1 cellular context compared by ENCODE assay signal in the genomic region with DNA sequence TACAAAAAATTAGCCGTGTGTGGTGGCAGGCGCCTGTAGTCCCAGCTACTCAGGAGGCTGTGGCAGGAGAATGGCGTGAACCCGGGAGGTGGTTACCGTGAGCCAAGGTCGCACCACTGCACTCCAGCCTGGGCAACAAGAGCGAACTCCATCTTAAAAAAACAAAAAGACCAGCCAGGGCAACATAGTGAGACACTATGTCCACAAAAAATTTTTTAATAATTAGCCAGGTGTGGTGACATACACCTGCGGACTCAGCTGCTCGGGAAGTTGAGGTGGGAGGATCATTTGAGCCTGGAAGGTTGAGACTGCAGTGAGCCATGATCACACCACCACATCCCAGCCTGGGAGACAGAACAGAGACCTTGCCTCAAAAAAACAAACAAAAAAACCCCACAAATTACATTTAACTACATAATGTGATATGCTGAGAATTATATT.
TF ChIP-seq lines count a peak whose summit lies in the region.

No MANE protein-coding gene starts in this region.

TF ChIP-seq in HepG2, 621 proteins besides CTCF, POLR2A, EP300 and RAD21 (continues in another document):
- no peak for TF ChIP-seq ZNF335 (CRISPR knock-in tag; IDR thresholded peaks at IDR 0.05)
- no peak for TF ChIP-seq TCF7L2 (IDR thresholded peaks at IDR 0.05; ENCODE audit: low read depth, low read length)
- TF ChIP-seq, protein P1, sequence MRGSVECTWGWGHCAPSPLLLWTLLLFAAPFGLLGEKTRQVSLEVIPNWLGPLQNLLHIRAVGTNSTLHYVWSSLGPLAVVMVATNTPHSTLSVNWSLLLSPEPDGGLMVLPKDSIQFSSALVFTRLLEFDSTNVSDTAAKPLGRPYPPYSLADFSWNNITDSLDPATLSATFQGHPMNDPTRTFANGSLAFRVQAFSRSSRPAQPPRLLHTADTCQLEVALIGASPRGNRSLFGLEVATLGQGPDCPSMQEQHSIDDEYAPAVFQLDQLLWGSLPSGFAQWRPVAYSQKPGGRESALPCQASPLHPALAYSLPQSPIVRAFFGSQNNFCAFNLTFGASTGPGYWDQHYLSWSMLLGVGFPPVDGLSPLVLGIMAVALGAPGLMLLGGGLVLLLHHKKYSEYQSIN (CRISPR knock-in tag; IDR thresholded peaks at IDR 0.05; ENCODE audit: borderline replicate concordance) = no peak
- no peak for TF ChIP-seq ZC3H4 (CRISPR knock-in tag; IDR thresholded peaks at IDR 0.05; ENCODE audit: borderline replicate concordance)
- no peak for TF ChIP-seq SRSF1 (optimal IDR thresholded peaks at IDR 0.05; ENCODE audit: low read depth, low read length)
- TF ChIP-seq SMARCE1 (IDR thresholded peaks at IDR 0.05; ENCODE audit: borderline replicate concordance) = no peak
- TF ChIP-seq ZNF672 (CRISPR knock-in tag; IDR thresholded peaks at IDR 0.05) = no peak
- TF ChIP-seq, protein P2, sequence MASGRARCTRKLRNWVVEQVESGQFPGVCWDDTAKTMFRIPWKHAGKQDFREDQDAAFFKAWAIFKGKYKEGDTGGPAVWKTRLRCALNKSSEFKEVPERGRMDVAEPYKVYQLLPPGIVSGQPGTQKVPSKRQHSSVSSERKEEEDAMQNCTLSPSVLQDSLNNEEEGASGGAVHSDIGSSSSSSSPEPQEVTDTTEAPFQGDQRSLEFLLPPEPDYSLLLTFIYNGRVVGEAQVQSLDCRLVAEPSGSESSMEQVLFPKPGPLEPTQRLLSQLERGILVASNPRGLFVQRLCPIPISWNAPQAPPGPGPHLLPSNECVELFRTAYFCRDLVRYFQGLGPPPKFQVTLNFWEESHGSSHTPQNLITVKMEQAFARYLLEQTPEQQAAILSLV (CRISPR knock-in tag; IDR thresholded peaks at IDR 0.05; ENCODE audit: borderline replicate concordance) = no peak
- 0 out of 2 replicates have a peak, but pooled peaks have one; percentile 43 for TF ChIP-seq ZBTB38 (CRISPR knock-in tag; IDR thresholded peaks at IDR 0.05)
- no peak for TF ChIP-seq DNMT3B (CRISPR knock-in tag; conservative IDR thresholded peaks at IDR 0.05)
- no peak for TF ChIP-seq TBL1XR1 (IDR thresholded peaks at IDR 0.05; ENCODE audit: borderline replicate concordance, low read length, partially characterized antibody)
- TF ChIP-seq ARNTL (CRISPR knock-in tag; IDR thresholded peaks at IDR 0.05) = no peak
- TF ChIP-seq, protein P3, sequence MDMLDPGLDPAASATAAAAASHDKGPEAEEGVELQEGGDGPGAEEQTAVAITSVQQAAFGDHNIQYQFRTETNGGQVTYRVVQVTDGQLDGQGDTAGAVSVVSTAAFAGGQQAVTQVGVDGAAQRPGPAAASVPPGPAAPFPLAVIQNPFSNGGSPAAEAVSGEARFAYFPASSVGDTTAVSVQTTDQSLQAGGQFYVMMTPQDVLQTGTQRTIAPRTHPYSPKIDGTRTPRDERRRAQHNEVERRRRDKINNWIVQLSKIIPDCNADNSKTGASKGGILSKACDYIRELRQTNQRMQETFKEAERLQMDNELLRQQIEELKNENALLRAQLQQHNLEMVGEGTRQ (IDR thresholded peaks at IDR 0.05; ENCODE audit: low read depth, low read length) = no peak
- TF ChIP-seq, protein P3 (CRISPR knock-in tag; IDR thresholded peaks at IDR 0.05; ENCODE audit: borderline replicate concordance) = no peak
- no peak for TF ChIP-seq ZNF253 (CRISPR knock-in tag; IDR thresholded peaks at IDR 0.05; ENCODE audit: borderline replicate concordance)
- peak; percentile 39; the same call in 1 of the 2 replicates for TF ChIP-seq HOXA3 (CRISPR knock-in tag; IDR thresholded peaks at IDR 0.05)
- TF ChIP-seq NPAS2 (CRISPR knock-in tag; IDR thresholded peaks at IDR 0.05; ENCODE audit: borderline replicate concordance) = no peak
- no peak for TF ChIP-seq PPARG (CRISPR knock-in tag; conservative IDR thresholded peaks at IDR 0.05)
- TF ChIP-seq ZNF460 (CRISPR knock-in tag; IDR thresholded peaks at IDR 0.05; ENCODE audit: borderline replicate concordance) = peak; percentile 88
- no peak for TF ChIP-seq PAX8 (CRISPR knock-in tag; IDR thresholded peaks at IDR 0.05; ENCODE audit: borderline replicate concordance)
- TF ChIP-seq ZFX (CRISPR knock-in tag; IDR thresholded peaks at IDR 0.05; ENCODE audit: low read depth) = no peak
- TF ChIP-seq, protein P4, sequence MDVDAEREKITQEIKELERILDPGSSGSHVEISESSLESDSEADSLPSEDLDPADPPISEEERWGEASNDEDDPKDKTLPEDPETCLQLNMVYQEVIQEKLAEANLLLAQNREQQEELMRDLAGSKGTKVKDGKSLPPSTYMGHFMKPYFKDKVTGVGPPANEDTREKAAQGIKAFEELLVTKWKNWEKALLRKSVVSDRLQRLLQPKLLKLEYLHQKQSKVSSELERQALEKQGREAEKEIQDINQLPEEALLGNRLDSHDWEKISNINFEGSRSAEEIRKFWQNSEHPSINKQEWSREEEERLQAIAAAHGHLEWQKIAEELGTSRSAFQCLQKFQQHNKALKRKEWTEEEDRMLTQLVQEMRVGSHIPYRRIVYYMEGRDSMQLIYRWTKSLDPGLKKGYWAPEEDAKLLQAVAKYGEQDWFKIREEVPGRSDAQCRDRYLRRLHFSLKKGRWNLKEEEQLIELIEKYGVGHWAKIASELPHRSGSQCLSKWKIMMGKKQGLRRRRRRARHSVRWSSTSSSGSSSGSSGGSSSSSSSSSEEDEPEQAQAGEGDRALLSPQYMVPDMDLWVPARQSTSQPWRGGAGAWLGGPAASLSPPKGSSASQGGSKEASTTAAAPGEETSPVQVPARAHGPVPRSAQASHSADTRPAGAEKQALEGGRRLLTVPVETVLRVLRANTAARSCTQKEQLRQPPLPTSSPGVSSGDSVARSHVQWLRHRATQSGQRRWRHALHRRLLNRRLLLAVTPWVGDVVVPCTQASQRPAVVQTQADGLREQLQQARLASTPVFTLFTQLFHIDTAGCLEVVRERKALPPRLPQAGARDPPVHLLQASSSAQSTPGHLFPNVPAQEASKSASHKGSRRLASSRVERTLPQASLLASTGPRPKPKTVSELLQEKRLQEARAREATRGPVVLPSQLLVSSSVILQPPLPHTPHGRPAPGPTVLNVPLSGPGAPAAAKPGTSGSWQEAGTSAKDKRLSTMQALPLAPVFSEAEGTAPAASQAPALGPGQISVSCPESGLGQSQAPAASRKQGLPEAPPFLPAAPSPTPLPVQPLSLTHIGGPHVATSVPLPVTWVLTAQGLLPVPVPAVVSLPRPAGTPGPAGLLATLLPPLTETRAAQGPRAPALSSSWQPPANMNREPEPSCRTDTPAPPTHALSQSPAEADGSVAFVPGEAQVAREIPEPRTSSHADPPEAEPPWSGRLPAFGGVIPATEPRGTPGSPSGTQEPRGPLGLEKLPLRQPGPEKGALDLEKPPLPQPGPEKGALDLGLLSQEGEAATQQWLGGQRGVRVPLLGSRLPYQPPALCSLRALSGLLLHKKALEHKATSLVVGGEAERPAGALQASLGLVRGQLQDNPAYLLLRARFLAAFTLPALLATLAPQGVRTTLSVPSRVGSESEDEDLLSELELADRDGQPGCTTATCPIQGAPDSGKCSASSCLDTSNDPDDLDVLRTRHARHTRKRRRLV (CRISPR knock-in tag; IDR thresholded peaks at IDR 0.05) = no peak
- no peak for TF ChIP-seq ZNF773 (CRISPR knock-in tag; IDR thresholded peaks at IDR 0.05; ENCODE audit: borderline replicate concordance)
- TF ChIP-seq, protein P5, sequence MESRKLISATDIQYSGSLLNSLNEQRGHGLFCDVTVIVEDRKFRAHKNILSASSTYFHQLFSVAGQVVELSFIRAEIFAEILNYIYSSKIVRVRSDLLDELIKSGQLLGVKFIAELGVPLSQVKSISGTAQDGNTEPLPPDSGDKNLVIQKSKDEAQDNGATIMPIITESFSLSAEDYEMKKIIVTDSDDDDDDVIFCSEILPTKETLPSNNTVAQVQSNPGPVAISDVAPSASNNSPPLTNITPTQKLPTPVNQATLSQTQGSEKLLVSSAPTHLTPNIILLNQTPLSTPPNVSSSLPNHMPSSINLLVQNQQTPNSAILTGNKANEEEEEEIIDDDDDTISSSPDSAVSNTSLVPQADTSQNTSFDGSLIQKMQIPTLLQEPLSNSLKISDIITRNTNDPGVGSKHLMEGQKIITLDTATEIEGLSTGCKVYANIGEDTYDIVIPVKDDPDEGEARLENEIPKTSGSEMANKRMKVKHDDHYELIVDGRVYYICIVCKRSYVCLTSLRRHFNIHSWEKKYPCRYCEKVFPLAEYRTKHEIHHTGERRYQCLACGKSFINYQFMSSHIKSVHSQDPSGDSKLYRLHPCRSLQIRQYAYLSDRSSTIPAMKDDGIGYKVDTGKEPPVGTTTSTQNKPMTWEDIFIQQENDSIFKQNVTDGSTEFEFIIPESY (CRISPR knock-in tag; IDR thresholded peaks at IDR 0.05) = peak; percentile 90
- no peak for TF ChIP-seq HOXA7 (CRISPR knock-in tag; IDR thresholded peaks at IDR 0.05)
- TF ChIP-seq EZH2 (conservative IDR thresholded peaks at IDR 0.05; ENCODE audit: low read depth, low read length) = no peak
- no peak for TF ChIP-seq ZFP62 (CRISPR knock-in tag; IDR thresholded peaks at IDR 0.05)
- TF ChIP-seq, protein P6, sequence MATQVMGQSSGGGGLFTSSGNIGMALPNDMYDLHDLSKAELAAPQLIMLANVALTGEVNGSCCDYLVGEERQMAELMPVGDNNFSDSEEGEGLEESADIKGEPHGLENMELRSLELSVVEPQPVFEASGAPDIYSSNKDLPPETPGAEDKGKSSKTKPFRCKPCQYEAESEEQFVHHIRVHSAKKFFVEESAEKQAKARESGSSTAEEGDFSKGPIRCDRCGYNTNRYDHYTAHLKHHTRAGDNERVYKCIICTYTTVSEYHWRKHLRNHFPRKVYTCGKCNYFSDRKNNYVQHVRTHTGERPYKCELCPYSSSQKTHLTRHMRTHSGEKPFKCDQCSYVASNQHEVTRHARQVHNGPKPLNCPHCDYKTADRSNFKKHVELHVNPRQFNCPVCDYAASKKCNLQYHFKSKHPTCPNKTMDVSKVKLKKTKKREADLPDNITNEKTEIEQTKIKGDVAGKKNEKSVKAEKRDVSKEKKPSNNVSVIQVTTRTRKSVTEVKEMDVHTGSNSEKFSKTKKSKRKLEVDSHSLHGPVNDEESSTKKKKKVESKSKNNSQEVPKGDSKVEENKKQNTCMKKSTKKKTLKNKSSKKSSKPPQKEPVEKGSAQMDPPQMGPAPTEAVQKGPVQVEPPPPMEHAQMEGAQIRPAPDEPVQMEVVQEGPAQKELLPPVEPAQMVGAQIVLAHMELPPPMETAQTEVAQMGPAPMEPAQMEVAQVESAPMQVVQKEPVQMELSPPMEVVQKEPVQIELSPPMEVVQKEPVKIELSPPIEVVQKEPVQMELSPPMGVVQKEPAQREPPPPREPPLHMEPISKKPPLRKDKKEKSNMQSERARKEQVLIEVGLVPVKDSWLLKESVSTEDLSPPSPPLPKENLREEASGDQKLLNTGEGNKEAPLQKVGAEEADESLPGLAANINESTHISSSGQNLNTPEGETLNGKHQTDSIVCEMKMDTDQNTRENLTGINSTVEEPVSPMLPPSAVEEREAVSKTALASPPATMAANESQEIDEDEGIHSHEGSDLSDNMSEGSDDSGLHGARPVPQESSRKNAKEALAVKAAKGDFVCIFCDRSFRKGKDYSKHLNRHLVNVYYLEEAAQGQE (IDR thresholded peaks at IDR 0.05; ENCODE audit: borderline replicate concordance in 1 of 2, low read depth in 1 of 2, low read length in 2 of 2) = no peak
- TF ChIP-seq, protein P7, sequence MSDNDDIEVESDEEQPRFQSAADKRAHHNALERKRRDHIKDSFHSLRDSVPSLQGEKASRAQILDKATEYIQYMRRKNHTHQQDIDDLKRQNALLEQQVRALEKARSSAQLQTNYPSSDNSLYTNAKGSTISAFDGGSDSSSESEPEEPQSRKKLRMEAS (IDR thresholded peaks at IDR 0.05) = no peak
- TF ChIP-seq GABPA (IDR thresholded peaks at IDR 0.05; ENCODE audit: low read depth, low read length) = no peak
- no peak for TF ChIP-seq GABPA (CRISPR knock-in tag; IDR thresholded peaks at IDR 0.05; ENCODE audit: low read depth)
- no peak for TF ChIP-seq HMGA1 (CRISPR knock-in tag; conservative IDR thresholded peaks at IDR 0.05)
- TF ChIP-seq RFXAP (CRISPR knock-in tag; IDR thresholded peaks at IDR 0.05; ENCODE audit: borderline replicate concordance) = no peak
- TF ChIP-seq CCDC6 (CRISPR knock-in tag; IDR thresholded peaks at IDR 0.05) = no peak
- no peak for TF ChIP-seq ZNF207 (IDR thresholded peaks at IDR 0.05; ENCODE audit: borderline replicate concordance)
- no peak for TF ChIP-seq ZNF883 (CRISPR knock-in tag; IDR thresholded peaks at IDR 0.05; ENCODE audit: not compliant biosample characterization)
- TF ChIP-seq AKAP8 (CRISPR knock-in tag; IDR thresholded peaks at IDR 0.05) = no peak
- no peak for TF ChIP-seq TRIM24 (CRISPR knock-in tag; IDR thresholded peaks at IDR 0.05)
- no peak for TF ChIP-seq SP4 (CRISPR knock-in tag; IDR thresholded peaks at IDR 0.05)
- no peak for TF ChIP-seq ZNF24 (IDR thresholded peaks at IDR 0.05)
- TF ChIP-seq, protein P8, sequence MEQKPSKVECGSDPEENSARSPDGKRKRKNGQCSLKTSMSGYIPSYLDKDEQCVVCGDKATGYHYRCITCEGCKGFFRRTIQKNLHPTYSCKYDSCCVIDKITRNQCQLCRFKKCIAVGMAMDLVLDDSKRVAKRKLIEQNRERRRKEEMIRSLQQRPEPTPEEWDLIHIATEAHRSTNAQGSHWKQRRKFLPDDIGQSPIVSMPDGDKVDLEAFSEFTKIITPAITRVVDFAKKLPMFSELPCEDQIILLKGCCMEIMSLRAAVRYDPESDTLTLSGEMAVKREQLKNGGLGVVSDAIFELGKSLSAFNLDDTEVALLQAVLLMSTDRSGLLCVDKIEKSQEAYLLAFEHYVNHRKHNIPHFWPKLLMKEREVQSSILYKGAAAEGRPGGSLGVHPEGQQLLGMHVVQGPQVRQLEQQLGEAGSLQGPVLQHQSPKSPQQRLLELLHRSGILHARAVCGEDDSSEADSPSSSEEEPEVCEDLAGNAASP (CRISPR knock-in tag; IDR thresholded peaks at IDR 0.05; ENCODE audit: borderline replicate concordance) = no peak
- TF ChIP-seq PHF20 (CRISPR knock-in tag; IDR thresholded peaks at IDR 0.05) = no peak
- TF ChIP-seq JDP2 (CRISPR knock-in tag; IDR thresholded peaks at IDR 0.05; ENCODE audit: borderline replicate concordance) = no peak
- TF ChIP-seq, protein P9, sequence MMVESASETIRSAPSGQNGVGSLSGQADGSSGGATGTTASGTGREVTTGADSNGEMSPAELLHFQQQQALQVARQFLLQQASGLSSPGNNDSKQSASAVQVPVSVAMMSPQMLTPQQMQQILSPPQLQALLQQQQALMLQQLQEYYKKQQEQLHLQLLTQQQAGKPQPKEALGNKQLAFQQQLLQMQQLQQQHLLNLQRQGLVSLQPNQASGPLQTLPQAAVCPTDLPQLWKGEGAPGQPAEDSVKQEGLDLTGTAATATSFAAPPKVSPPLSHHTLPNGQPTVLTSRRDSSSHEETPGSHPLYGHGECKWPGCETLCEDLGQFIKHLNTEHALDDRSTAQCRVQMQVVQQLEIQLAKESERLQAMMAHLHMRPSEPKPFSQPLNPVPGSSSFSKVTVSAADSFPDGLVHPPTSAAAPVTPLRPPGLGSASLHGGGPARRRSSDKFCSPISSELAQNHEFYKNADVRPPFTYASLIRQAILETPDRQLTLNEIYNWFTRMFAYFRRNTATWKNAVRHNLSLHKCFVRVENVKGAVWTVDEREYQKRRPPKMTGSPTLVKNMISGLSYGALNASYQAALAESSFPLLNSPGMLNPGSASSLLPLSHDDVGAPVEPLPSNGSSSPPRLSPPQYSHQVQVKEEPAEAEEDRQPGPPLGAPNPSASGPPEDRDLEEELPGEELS (CRISPR knock-in tag; IDR thresholded peaks at IDR 0.05) = no peak
- TF ChIP-seq ZNF589 (CRISPR knock-in tag; conservative IDR thresholded peaks at IDR 0.05) = no peak
- 0 out of 2 replicates have a peak, but pooled peaks have one; percentile 28 for TF ChIP-seq ZNF816 (CRISPR knock-in tag; IDR thresholded peaks at IDR 0.05; ENCODE audit: borderline replicate concordance)
